ENCODE assay signal across 12 cellular contexts in genomic region chr2:119932809-119933208, GRCh38.
DNase-seq lines count a peak whose midpoint lies in the region; ATAC-seq and TF ChIP-seq lines count a peak whose summit lies in the region.
"Had no signal": no experiment of that assay in that cellular context is flagged by ENCODE, and none has a peak within 500 bp of the region (broad histone marks: within the 10 kb centered on the region; RNA-seq: fewer than 3 reads in every experiment).

No MANE protein-coding gene starts in this region.

- POLR2A ChIA-PET in CD8-positive, alpha-beta memory T cell (lab: Charles Lee), result no interaction called here
- POLR2A ChIA-PET in activated CD8-positive, alpha-beta T cell treated with anti-CD3 and anti-CD28 coated beads, Interleukin-2, amount 10 ng/mL, durations not matched to agents 7 days and 5 days (lab: Charles Lee), result no interaction called here
- POLR2A ChIA-PET in naive thymus-derived CD8-positive, alpha-beta T cell (lab: Charles Lee), result interaction anchor here (1.6 kb wide), 1 partner anchor 243 kb away, joined by 4 read pairs; no protein-coding TSS in a partner anchor

- no peak overlapping the region for H3K27ac Mint-ChIP-seq in activated naive CD4-positive, alpha-beta T cell treated with anti-CD3 and anti-CD28 coated beads, Interleukin-2, amount 10 ng/mL, durations not matched to agents 7 days and 5 days
- H3K27ac Mint-ChIP-seq in CD8-positive, alpha-beta memory T cell, result peak overlapping the region; percentile 41 to 96 (median 78)
- H3K27ac Mint-ChIP-seq in activated CD8-positive, alpha-beta T cell treated with anti-CD3 and anti-CD28 coated beads, Interleukin-2, amount 10 ng/mL, durations not matched to agents 7 days and 5 days, result no peak overlapping the region
- peak overlapping the region in 7 of 10 donors; percentile 6 to 96 (median 78) for H3K27ac Mint-ChIP-seq in naive thymus-derived CD8-positive, alpha-beta T cell
- H3K27ac Mint-ChIP-seq in CD14-positive monocyte, result no peak overlapping the region

- H3K27me3 Mint-ChIP-seq in activated naive CD4-positive, alpha-beta T cell treated with anti-CD3 and anti-CD28 coated beads, Interleukin-2, amount 10 ng/mL, durations not matched to agents 7 days and 5 days, result no peaks in the 10 kb centered on the region
- no peaks in the 10 kb centered on the region for H3K27me3 Mint-ChIP-seq in CD8-positive, alpha-beta memory T cell
- H3K27me3 Mint-ChIP-seq in activated CD8-positive, alpha-beta T cell treated with anti-CD3 and anti-CD28 coated beads, Interleukin-2, amount 10 ng/mL, durations not matched to agents 7 days and 5 days (ENCODE audit: low read depth), result no peaks in the 10 kb centered on the region
- no peaks in the 10 kb centered on the region for H3K27me3 Mint-ChIP-seq in naive thymus-derived CD8-positive, alpha-beta T cell
- no peaks in the 10 kb centered on the region for H3K27me3 Mint-ChIP-seq in CD14-positive monocyte (ENCODE audit: low read depth in 3 of 3)

- DNase-seq in activated naive CD4-positive, alpha-beta T cell treated with anti-CD3 and anti-CD28 coated beads, Interleukin-2, amount 10 ng/mL, durations not matched to agents 7 days and 5 days, result no peak
- DNase-seq in activated naive CD4-positive, alpha-beta T cell treated with Interleukin-2 at 50 U/mL for 16 hours, result no peak
- no peak for DNase-seq in CD8-positive, alpha-beta memory T cell
- DNase-seq in activated CD8-positive, alpha-beta T cell treated with anti-CD3 and anti-CD28 coated beads, Interleukin-2, amount 10 ng/mL, durations not matched to agents 7 days and 5 days, result no peak
- no peak for DNase-seq in naive thymus-derived CD8-positive, alpha-beta T cell
- no peak for DNase-seq in CD14-positive monocyte (ENCODE audit: low spot score)
- DNase-seq: GDM1, NCI-H187, NCI-H69, SHP77 treated with DMSO at 0.1 percent for 48 hours had no signal

- no peak overlapping the region for H3K4me3 ChIP-seq in CD8-positive, alpha-beta memory T cell (ENCODE audit: low read length)
- H3K4me3 ChIP-seq: K562 had no signal

- no peaks in the 10 kb centered on the region for H3K27me3 ChIP-seq in CD8-positive, alpha-beta memory T cell (ENCODE audit: insufficient read depth, low read length, poor library complexity, severe bottlenecking)

- H3K27ac ChIP-seq in CD8-positive, alpha-beta memory T cell (ENCODE audit: low read depth, low read length), result no peak overlapping the region

- H3K4me1 ChIP-seq in CD8-positive, alpha-beta memory T cell (ENCODE audit: insufficient read depth, low read length), result peaks cover 45% of the 10 kb centered on the region

- TF ChIP-seq CTCF in CD14-positive monocyte (IDR thresholded peaks at IDR 0.05), result no peak

- peak overlapping the region; percentile 47 for H3K4me3 Mint-ChIP-seq in activated naive CD4-positive, alpha-beta T cell treated with anti-CD3 and anti-CD28 coated beads, Interleukin-2, amount 10 ng/mL, durations not matched to agents 7 days and 5 days
- H3K4me3 Mint-ChIP-seq in CD8-positive, alpha-beta memory T cell, result peak overlapping the region; percentile 72 to 88 (median 80)
- peak overlapping the region; percentile 27 for H3K4me3 Mint-ChIP-seq in activated CD8-positive, alpha-beta T cell treated with anti-CD3 and anti-CD28 coated beads, Interleukin-2, amount 10 ng/mL, durations not matched to agents 7 days and 5 days
- H3K4me3 Mint-ChIP-seq in naive thymus-derived CD8-positive, alpha-beta T cell, result peak overlapping the region; percentile 33 to 91 (median 60)
- no peak overlapping the region for H3K4me3 Mint-ChIP-seq in CD14-positive monocyte

- H3K36me3 Mint-ChIP-seq in activated naive CD4-positive, alpha-beta T cell treated with anti-CD3 and anti-CD28 coated beads, Interleukin-2, amount 10 ng/mL, durations not matched to agents 7 days and 5 days, result peaks cover 54% of the 10 kb centered on the region
- H3K36me3 Mint-ChIP-seq in CD8-positive, alpha-beta memory T cell, result peaks cover 39 to 65% (median 44%) of the 10 kb centered on the region in 3 donors
- H3K36me3 Mint-ChIP-seq in activated CD8-positive, alpha-beta T cell treated with anti-CD3 and anti-CD28 coated beads, Interleukin-2, amount 10 ng/mL, durations not matched to agents 7 days and 5 days (ENCODE audit: low read depth), result peaks cover 62% of the 10 kb centered on the region
- peaks cover 29 to 55% (median 43%) of the 10 kb centered on the region in 3 donors for H3K36me3 Mint-ChIP-seq in naive thymus-derived CD8-positive, alpha-beta T cell
- H3K36me3 Mint-ChIP-seq in CD14-positive monocyte, result peaks cover 27 to 28% of the 10 kb centered on the region in 2 donors

- intact Hi-C loops in CD14-positive monocyte (cut with micrococcal nuclease), result no loop called here

- peaks cover 7% of the 10 kb centered on the region for H3K9me3 Mint-ChIP-seq in activated naive CD4-positive, alpha-beta T cell treated with anti-CD3 and anti-CD28 coated beads, Interleukin-2, amount 10 ng/mL, durations not matched to agents 7 days and 5 days
- peaks cover 0 to 2% (median 0%) of the 10 kb centered on the region in 5 donors for H3K9me3 Mint-ChIP-seq in CD8-positive, alpha-beta memory T cell
- peaks cover 16% of the 10 kb centered on the region for H3K9me3 Mint-ChIP-seq in activated CD8-positive, alpha-beta T cell treated with anti-CD3 and anti-CD28 coated beads, Interleukin-2, amount 10 ng/mL, durations not matched to agents 7 days and 5 days (ENCODE audit: insufficient read depth)
- H3K9me3 Mint-ChIP-seq in naive thymus-derived CD8-positive, alpha-beta T cell, result no peaks in the 10 kb centered on the region
- H3K9me3 Mint-ChIP-seq in CD14-positive monocyte, result peaks cover 0 to 7% (median 0%) of the 10 kb centered on the region in 7 donors

- no peak for ATAC-seq in activated CD8-positive, alpha-beta T cell treated with anti-CD3 and anti-CD28 coated beads, Interleukin-2, amount 10 ng/mL, durations not matched to agents 7 days and 5 days
- ATAC-seq in naive thymus-derived CD8-positive, alpha-beta T cell, result no peak
- no peak for ATAC-seq in HG02973 (IDR thresholded peaks at IDR 0.05; ENCODE audit: unreplicated experiment)
- ATAC-seq: K562 had no signal

- CTCF ChIA-PET in activated naive CD4-positive, alpha-beta T cell treated with anti-CD3 and anti-CD28 coated beads, Interleukin-2, amount 10 ng/mL, durations not matched to agents 7 days and 5 days (lab: Charles Lee), result no interaction called here
- CTCF ChIA-PET in CD8-positive, alpha-beta memory T cell (lab: Charles Lee), result no interaction called here
- CTCF ChIA-PET in activated CD8-positive, alpha-beta T cell treated with anti-CD3 and anti-CD28 coated beads, Interleukin-2, amount 10 ng/mL, durations not matched to agents 7 days and 5 days (lab: Charles Lee), result interaction anchor here (5.9 kb wide), 1 partner anchor 10 kb away, joined by 30 read pairs; no protein-coding TSS in a partner anchor

- H3K36me3 ChIP-seq in CD8-positive, alpha-beta memory T cell (ENCODE audit: insufficient read depth, low read length), result peaks cover 15% of the 10 kb centered on the region

- H3K9me3 ChIP-seq in CD8-positive, alpha-beta memory T cell (ENCODE audit: low read length), result no peaks in the 10 kb centered on the region

- H3K4me1 Mint-ChIP-seq in activated naive CD4-positive, alpha-beta T cell treated with anti-CD3 and anti-CD28 coated beads, Interleukin-2, amount 10 ng/mL, durations not matched to agents 7 days and 5 days, result peaks cover 46% of the 10 kb centered on the region
- peaks cover 60 to 85% (median 76%) of the 10 kb centered on the region in 3 donors for H3K4me1 Mint-ChIP-seq in CD8-positive, alpha-beta memory T cell
- H3K4me1 Mint-ChIP-seq in activated CD8-positive, alpha-beta T cell treated with anti-CD3 and anti-CD28 coated beads, Interleukin-2, amount 10 ng/mL, durations not matched to agents 7 days and 5 days (ENCODE audit: low read depth), result peaks cover 52% of the 10 kb centered on the region
- peaks cover 14 to 69% (median 38%) of the 10 kb centered on the region in 4 donors for H3K4me1 Mint-ChIP-seq in naive thymus-derived CD8-positive, alpha-beta T cell
- no peaks in the 10 kb centered on the region for H3K4me1 Mint-ChIP-seq in CD14-positive monocyte

Comparison
In these comparisons a context has a peak if more than half of its experiments do, and no peak if none do; other contexts are left out.
1. H3K27ac Mint-ChIP-seq: peak in CD8-positive, alpha-beta memory T cell (8 of 8) and naive thymus-derived CD8-positive, alpha-beta T cell (7 of 10); none in activated naive CD4-positive, alpha-beta T cell treated with anti-CD3 and anti-CD28 coated beads, Interleukin-2, amount 10 ng/mL, durations not matched to agents 7 days and 5 days (single experiment), activated CD8-positive, alpha-beta T cell treated with anti-CD3 and anti-CD28 coated beads, Interleukin-2, amount 10 ng/mL, durations not matched to agents 7 days and 5 days (single experiment) and CD14-positive monocyte (0 of 7).
2. H3K4me3 Mint-ChIP-seq: peak in activated naive CD4-positive, alpha-beta T cell treated with anti-CD3 and anti-CD28 coated beads, Interleukin-2, amount 10 ng/mL, durations not matched to agents 7 days and 5 days (single experiment), CD8-positive, alpha-beta memory T cell (7 of 7), activated CD8-positive, alpha-beta T cell treated with anti-CD3 and anti-CD28 coated beads, Interleukin-2, amount 10 ng/mL, durations not matched to agents 7 days and 5 days (single experiment) and naive thymus-derived CD8-positive, alpha-beta T cell (10 of 10); none in CD14-positive monocyte (0 of 2).